Comparison of ENCODE assay signal across 26 cellular contexts in the genomic region with DNA sequence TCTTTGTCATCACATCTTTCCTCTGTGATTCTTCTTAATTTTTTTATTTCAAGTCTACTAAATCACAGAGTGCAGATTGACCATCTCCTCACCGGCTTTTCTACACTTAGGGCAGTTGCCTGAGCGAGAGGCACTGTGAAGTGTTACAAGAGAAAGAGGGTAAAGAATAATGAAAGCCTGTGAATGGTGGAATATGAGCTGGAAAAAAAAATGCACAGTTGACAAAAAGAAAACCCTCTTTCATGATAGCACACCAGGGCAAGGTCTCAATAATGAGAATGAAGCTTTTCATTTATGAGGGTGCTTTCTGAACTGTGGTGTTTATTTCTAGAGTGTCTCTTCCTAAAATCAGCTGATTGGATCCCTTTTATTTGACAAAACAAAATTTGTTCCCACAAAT.
"Had no signal": no experiment of that assay in that cellular context is flagged by ENCODE, and none has a peak within 500 bp of the region (broad histone marks: within the 10 kb centered on the region; RNA-seq: fewer than 3 reads in every experiment).

No MANE protein-coding gene starts in this region.

- H3K4me1 Mint-ChIP-seq: memory B cell; natural killer cell; stimulated activated naive CD8-positive, alpha-beta T cell treated with anti-CD3 and anti-CD28 coated beads, Interleukin-15, amount 100 ng/mL, for 72 hours had no signal

- DNase-seq: cortex of kidney; effector memory CD8-positive, alpha-beta T cell; erythroblast; esophagus squamous epithelium; gastrocnemius medialis; head of caudate nucleus; kidney; natural killer cell; occipital lobe; pancreas; stimulated activated CD4-positive, alpha-beta T cell treated with anti-CD3 and anti-CD28 coated beads, Interleukin-12 subunit alpha, Interleukin-12 subunit beta, amount 100 ng/mL, for 4 hours; stimulated activated CD4-positive, alpha-beta T cell treated with anti-CD3 and anti-CD28 coated beads, Interleukin-1b, Interleukin-23, amount 100 ng/mL, for 48 hours; stimulated activated CD4-positive, alpha-beta T cell treated with anti-CD3 and anti-CD28 coated beads, Interleukin-4, amount 100 ng/mL, for 1 hour; stimulated activated CD8-positive, alpha-beta memory T cell treated with anti-CD3 and anti-CD28 coated beads, Interleukin-4, amount 100 ng/mL, for 48 hours; stimulated activated naive CD4-positive, alpha-beta T cell; stimulated activated naive CD8-positive, alpha-beta T cell treated with anti-CD3 and anti-CD28 coated beads, Interleukin-15, amount 100 ng/mL, for 72 hours; transverse colon; upper lobe of right lung; uterus had no signal

- H3K27ac ChIP-seq: esophagus squamous epithelium, gastrocnemius medialis, pancreas, suprapubic skin, transverse colon, upper lobe of right lung, uterus had no signal

- H3K4me3 ChIP-seq: esophagus squamous epithelium, gastrocnemius medialis, lung, pancreas, smooth muscle cell, suprapubic skin, transverse colon, upper lobe of right lung, uterus had no signal

- H3K27ac Mint-ChIP-seq: effector memory CD8-positive, alpha-beta T cell; memory B cell; natural killer cell; progenitor cell of endocrine pancreas; stimulated activated naive CD8-positive, alpha-beta T cell treated with anti-CD3 and anti-CD28 coated beads, Interleukin-15, amount 100 ng/mL, for 72 hours had no signal

- H3K4me1 ChIP-seq: esophagus squamous epithelium, gastrocnemius medialis, pancreas, suprapubic skin, transverse colon, upper lobe of right lung, uterus had no signal

- H3K27me3 ChIP-seq: esophagus squamous epithelium, gastrocnemius medialis, pancreas, suprapubic skin, transverse colon, upper lobe of right lung, uterus had no signal

- H3K9me3 ChIP-seq: esophagus squamous epithelium, gastrocnemius medialis, pancreas, suprapubic skin, transverse colon, upper lobe of right lung, uterus had no signal

- ATAC-seq: effector memory CD8-positive, alpha-beta T cell; gastrocnemius medialis; left lobe of liver; natural killer cell; pancreas; sciatic nerve; stimulated activated naive CD8-positive, alpha-beta T cell treated with anti-CD3 and anti-CD28 coated beads, Interleukin-15, amount 100 ng/mL, for 72 hours; upper lobe of right lung had no signal

- H3K4me2 ChIP-seq: smooth muscle cell had no signal

- H3K36me3 ChIP-seq: esophagus squamous epithelium, gastrocnemius medialis, pancreas, suprapubic skin, transverse colon, upper lobe of right lung, uterus had no signal

- H3K4me3 Mint-ChIP-seq: effector memory CD8-positive, alpha-beta T cell; memory B cell; natural killer cell; stimulated activated naive CD8-positive, alpha-beta T cell treated with anti-CD3 and anti-CD28 coated beads, Interleukin-15, amount 100 ng/mL, for 72 hours had no signal

- H3K36me3 Mint-ChIP-seq: memory B cell, natural killer cell had no signal

- H3K27me3 Mint-ChIP-seq: effector memory CD8-positive, alpha-beta T cell; memory B cell; progenitor cell of endocrine pancreas; stimulated activated naive CD8-positive, alpha-beta T cell treated with anti-CD3 and anti-CD28 coated beads, Interleukin-15, amount 100 ng/mL, for 72 hours had no signal
